Comparison of ENCODE assay signal across 22 cellular contexts in the genomic region with DNA sequence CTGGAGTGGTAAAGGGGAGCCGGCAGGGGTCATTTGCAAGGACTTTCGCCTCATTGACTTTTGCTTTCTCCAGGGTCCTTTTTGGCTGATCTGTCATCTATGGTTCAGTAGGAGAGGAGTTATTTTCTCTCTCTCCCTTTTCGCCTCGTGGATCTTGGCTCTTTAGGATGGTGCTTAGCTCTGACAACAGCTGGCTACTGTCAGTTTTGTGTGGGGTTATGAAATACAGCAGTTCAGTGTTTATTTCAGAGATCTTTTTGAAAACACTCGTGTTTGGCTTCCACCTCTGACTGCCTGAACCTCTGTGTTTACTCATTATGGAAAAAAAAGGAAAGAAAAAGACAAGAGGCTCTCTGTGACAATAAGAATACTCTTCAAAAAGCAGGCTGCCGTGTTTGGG.
DNase-seq lines count a peak whose midpoint lies in the region; ATAC-seq and TF ChIP-seq lines count a peak whose summit lies in the region.
"Had no signal": no experiment of that assay in that cellular context is flagged by ENCODE, and none has a peak within 500 bp of the region (broad histone marks: within the 10 kb centered on the region; RNA-seq: fewer than 3 reads in every experiment).

No MANE protein-coding gene starts in this region.

- TF ChIP-seq POLR2A in right lobe of liver (IDR thresholded peaks at IDR 0.05) = no peak

- no peaks in the 10 kb centered on the region for H4K20me1 ChIP-seq in smooth muscle cell (ENCODE audit: low read depth)
- H4K20me1 ChIP-seq: BLaER1 treated with 17β-estradiol and CSF1 and Interleukin-3, amounts not matched to agents 10 nM and 100 nM had no signal

- H3K9ac ChIP-seq in smooth muscle cell (ENCODE audit: low read depth) = no peak overlapping the region
- H3K9ac ChIP-seq: BLaER1 treated with 17β-estradiol and CSF1 and Interleukin-3, amounts not matched to agents 10 nM and 100 nM; parathyroid adenoma had no signal

- H2AFZ ChIP-seq in smooth muscle cell (ENCODE audit: low read depth) = peak overlapping the region; percentile 81
- H2AFZ ChIP-seq: parathyroid adenoma had no signal

- H3K27ac ChIP-seq in lung (ENCODE audit: low read depth in 1 of 2, low read length in 1 of 2) = no peak overlapping the region
- peak overlapping the region; percentile 61 for H3K27ac ChIP-seq in smooth muscle cell (ENCODE audit: low read depth)
- no peak overlapping the region for H3K27ac ChIP-seq in right lobe of liver
- H3K27ac ChIP-seq: 22Rv1; ascending aorta; BLaER1 treated with 17β-estradiol and CSF1 and Interleukin-3, amounts not matched to agents 10 nM and 100 nM; foreskin keratinocyte; parathyroid adenoma; RWPE1 had no signal

- ATAC-seq in lung (ENCODE audit: insufficient read depth, low FRiP score) = peak; percentile 30
- ATAC-seq in right lobe of liver = no peak
- ATAC-seq: foreskin keratinocyte, left colon had no signal

- no peaks in the 10 kb centered on the region for H3K79me2 ChIP-seq in smooth muscle cell (ENCODE audit: low read depth)
- H3K79me2 ChIP-seq: parathyroid adenoma had no signal

- H3K36me3 ChIP-seq in lung (ENCODE audit: control insufficient read depth in 2 of 2, insufficient read depth in 2 of 2, low read length in 2 of 2) (no peaks in the 10 kb centered on the region), smooth muscle cell (ENCODE audit: low read depth) (no peaks in the 10 kb centered on the region), right lobe of liver (no peaks in the 10 kb centered on the region)
- H3K36me3 ChIP-seq: ascending aorta; BLaER1 treated with 17β-estradiol and CSF1 and Interleukin-3, amounts not matched to agents 10 nM and 100 nM had no signal

- WGBS in lung, 2 donors = 49 to 59% methylated on average over 6 of the region's 6 CpGs
- WGBS in smooth muscle cell (ENCODE audit: low lambda C conversion rate) = 46% methylated on average over 6 of the region's 6 CpGs
- 22% methylated on average over 6 of the region's 6 CpGs for WGBS in right lobe of liver (ENCODE audit: insufficient coverage, low coverage, low lambda C conversion rate, missing lambda C conversion rate)

- DNase-seq in NCI-H1092 treated with DMSO at 0.1 percent for 48 hours (lab: John Stamatoyannopoulos, UW) (peak; percentile 61), NCI-H1092 (lab: John Stamatoyannopoulos, UW) (no peak), amniotic epithelial cell (ENCODE audit: low read depth) (peak; percentile 68), lung (ENCODE audit: low spot score) (no peak), smooth muscle cell (lab: John Stamatoyannopoulos, UW; ENCODE audit: unreplicated experiment) (no peak), NCI-H345 treated with DMSO at 0.1 percent for 48 hours (lab: John Stamatoyannopoulos, UW; ENCODE audit: unreplicated experiment) (no peak), right lobe of liver (no peak)
- no peak for DNase-seq in activated CD4-positive, CD25-positive, alpha-beta regulatory T cell treated with anti-CD3 and anti-CD28 coated beads, Interleukin-2, amount 50 U/mL, for 72 hours
- DNase-seq: activated CD4-positive, alpha-beta T cell treated with anti-CD3 and anti-CD28 coated beads, Interleukin-2, amount 50 U/mL, for 48 hours; activated naive CD4-positive, alpha-beta T cell; DMS 273 treated with DMSO at 0.1 percent for 48 hours; endodermal cell; foreskin keratinocyte; left colon; MM.1S; NCI-H187; NCI-H446 treated with DMSO at 0.1 percent for 48 hours had no signal

- no peaks in the 10 kb centered on the region for H3K4me1 ChIP-seq in lung (ENCODE audit: control insufficient read depth in 2 of 2, insufficient read depth in 2 of 2, low read length in 2 of 2)
- peaks cover 5% of the 10 kb centered on the region for H3K4me1 ChIP-seq in smooth muscle cell (ENCODE audit: low read depth)
- no peaks in the 10 kb centered on the region for H3K4me1 ChIP-seq in right lobe of liver
- H3K4me1 ChIP-seq: ascending aorta, foreskin keratinocyte, parathyroid adenoma had no signal

- H3K9me3 ChIP-seq in lung (ENCODE audit: control insufficient read depth in 2 of 2, insufficient read depth in 1 of 2, low read length in 1 of 2) (no peaks in the 10 kb centered on the region), smooth muscle cell (replicated peaks; ENCODE audit: low read depth) (no peaks in the 10 kb centered on the region), right lobe of liver (no peaks in the 10 kb centered on the region)
- H3K9me3 ChIP-seq: ascending aorta; BLaER1 treated with 17β-estradiol and CSF1 and Interleukin-3, amounts not matched to agents 10 nM and 100 nM had no signal

- TF ChIP-seq CTCF in lung (IDR thresholded peaks at IDR 0.05; ENCODE audit: control extremely low read depth, extremely low read depth) (no peak), smooth muscle cell (IDR thresholded peaks at IDR 0.05; ENCODE audit: borderline replicate concordance, insufficient read depth, poor library complexity, severe bottlenecking) (no peak), right lobe of liver (IDR thresholded peaks at IDR 0.05) (no peak)

- peak overlapping the region; percentile 77 for H3K4me2 ChIP-seq in smooth muscle cell
- H3K4me2 ChIP-seq: BLaER1 treated with 17β-estradiol and CSF1 and Interleukin-3, amounts not matched to agents 10 nM and 100 nM had no signal

- H3K4me3 ChIP-seq in lung (no peak overlapping the region), smooth muscle cell (no peak overlapping the region), right lobe of liver (no peak overlapping the region)
- H3K4me3 ChIP-seq: ascending aorta; BLaER1 treated with 17β-estradiol and CSF1 and Interleukin-3, amounts not matched to agents 10 nM and 100 nM had no signal

- intact Hi-C loops in right lobe of liver (cut with DNase I) = no loop called here

- H3K27me3 ChIP-seq in lung (ENCODE audit: control insufficient read depth, insufficient read depth) (no peaks in the 10 kb centered on the region), smooth muscle cell (ENCODE audit: low read depth) (no peaks in the 10 kb centered on the region), right lobe of liver (no peaks in the 10 kb centered on the region)
- H3K27me3 ChIP-seq: ascending aorta; BLaER1 treated with 17β-estradiol and CSF1 and Interleukin-3, amounts not matched to agents 10 nM and 100 nM; foreskin keratinocyte had no signal

- H3F3A ChIP-seq in smooth muscle cell (ENCODE audit: low read depth) = peaks cover 6% of the 10 kb centered on the region

Comparison
In these comparisons a context has a peak if more than half of its experiments do, and no peak if none do; other contexts are left out.
1. DNase-seq: peak in NCI-H1092 treated with DMSO at 0.1 percent for 48 hours (single experiment) and amniotic epithelial cell (single experiment); none in NCI-H1092 (single experiment), lung (single experiment), smooth muscle cell (single experiment), NCI-H345 treated with DMSO at 0.1 percent for 48 hours (single experiment), activated CD4-positive, CD25-positive, alpha-beta regulatory T cell treated with anti-CD3 and anti-CD28 coated beads, Interleukin-2, amount 50 U/mL, for 72 hours (single experiment) and right lobe of liver (0 of 3).